In genomic region chr1:19430121-19431068, GRCh38 we compare ENCODE assay signal across 8 cellular contexts. TPM values are rescaled to one million over a fixed set of nuclear protein-coding genes. Genes with fewer than 3 reads are reported as not detected.
DNase-seq lines count a peak whose midpoint lies in the region; ATAC-seq and TF ChIP-seq lines count a peak whose summit lies in the region.

No MANE protein-coding gene starts in this region.

- no peaks in the 10 kb centered on the region for H3K27me3 Mint-ChIP-seq in naive B cell

- H3K27ac Mint-ChIP-seq in naive B cell = peak overlapping the region in 5 of 6 donors; percentile 51 to 94 (median 80)

- H3K9me3 Mint-ChIP-seq in naive B cell = no peaks in the 10 kb centered on the region

- peak; percentile 33 to 37 for ATAC-seq in naive B cell (ENCODE audit: low read depth in 2 of 2)

- peaks cover 48 to 78% (median 60%) of the 10 kb centered on the region in 3 donors for H3K4me1 Mint-ChIP-seq in naive B cell

- H3K27ac ChIP-seq in C4-2B = peak overlapping the region; percentile 77

- H3K36me3 Mint-ChIP-seq in naive B cell = peaks cover 0 to 5% of the 10 kb centered on the region in 2 donors

- peak overlapping the region in 3 of 8 donors; percentile 3 to 60 (median 24) for H3K4me3 Mint-ChIP-seq in naive B cell

- DNase-seq in M059J (ENCODE audit: low read depth) (peak; percentile 91), dermis blood vessel endothelial cell (peak; percentile 92), naive B cell (no peak), T-helper 9 cell (no peak), SKM-1 treated with dmso at 0.1 percent for 144 hours (lab: John Stamatoyannopoulos, UW; ENCODE audit: unreplicated experiment) (no peak)
- no peak for DNase-seq in stimulated activated CD4-positive, alpha-beta T cell treated with anti-CD3 and anti-CD28 coated beads, Interleukin-4, amount 100 ng/mL, for 24 hours
- no peak for DNase-seq in activated CD4-positive, alpha-beta T cell treated with anti-CD3 and anti-CD28 coated beads, Interleukin-2, amount 50 U/mL, for 48 hours

- no peak for TF ChIP-seq CTCF in C4-2B (conservative IDR thresholded peaks at IDR 0.05)

RNA-seq across cellular contexts. Expression of gene CAPZB, which starts 54.9 kb away (rescaled TPM):
- total RNA-seq in M059J (2014; rRNA removed; shearing (Covaris generic)) = 183 and 192 TPM in 2 replicates
- 160 and 165 TPM in 2 replicates for total RNA-seq in dermis blood vessel endothelial cell
- 100 to 1,000 TPM; 328 to 445 (median 382) TPM for polyA plus RNA-seq in naive B cell (ENCODE audit: low read depth in 6 of 6)

Comparison
In these comparisons a context has a peak if more than half of its experiments do, and no peak if none do; other contexts are left out.
1. DNase-seq: peak in M059J (single experiment) and dermis blood vessel endothelial cell (single experiment); none in naive B cell (single experiment), stimulated activated CD4-positive, alpha-beta T cell treated with anti-CD3 and anti-CD28 coated beads, Interleukin-4, amount 100 ng/mL, for 24 hours (single experiment), T-helper 9 cell (single experiment), activated CD4-positive, alpha-beta T cell treated with anti-CD3 and anti-CD28 coated beads, Interleukin-2, amount 50 U/mL, for 48 hours (0 of 2) and SKM-1 treated with dmso at 0.1 percent for 144 hours (single experiment).